Comparison of ENCODE assay signal across 7 cellular contexts in genomic region chr22:23341942-23342695, GRCh38.
DNase-seq lines count a peak whose midpoint lies in the region; ATAC-seq, FAIRE-seq and TF ChIP-seq lines count a peak whose summit lies in the region.
"Not testable (repeated sequence)": the region's sequence is repeated elsewhere in the genome, so short reads cannot be mapped to it uniquely, and the experiment has no call there.

No MANE protein-coding gene starts in this region.

- H3K27ac ChIP-seq in right cardiac atrium (ENCODE audit: low read length); small intestine (ENCODE audit: low read depth in 1 of 2, low read length in 1 of 2): not testable (repeated sequence)
- H3K27ac ChIP-seq in mucosa of rectum (ENCODE audit: low read depth in 2 of 2, low read length in 2 of 2), result peak overlapping the region; percentile 47 to 48

- peak; percentile 14 for DNase-seq in LNCaP clone FGC (ENCODE audit: low read depth)
- DNase-seq in frontal cortex (ENCODE audit: low spot score in 2 of 2); right cardiac atrium; left lobe of liver (ENCODE audit: low spot score): not testable (repeated sequence)
- DNase-seq in small intestine, result peak; percentile 10

- not testable (repeated sequence) for TF ChIP-seq CTCF in LNCaP clone FGC (IDR thresholded peaks at IDR 0.05; ENCODE audit: control insufficient read depth, extremely low read depth, insufficient read depth)

- not testable (repeated sequence) for H3K36me3 ChIP-seq in mucosa of rectum (ENCODE audit: control insufficient read depth in 2 of 2, insufficient read depth in 2 of 2, low read length in 2 of 2); small intestine (ENCODE audit: control insufficient read depth in 2 of 2, insufficient read depth in 2 of 2, low read length in 2 of 2)

- H3K9ac ChIP-seq in mucosa of rectum (ENCODE audit: low read depth in 1 of 2, low read length in 2 of 2), result not testable (repeated sequence)

- WGBS in right cardiac atrium, result 74% methylated on average over 9 of the region's 10 CpGs
- WGBS in small intestine, 3 donors, result 43 to 65% (median 60%) methylated on average over 9 of the region's 10 CpGs

- H3K9me3 ChIP-seq in right cardiac atrium (ENCODE audit: control insufficient read depth, low read length); mucosa of rectum (ENCODE audit: control insufficient read depth in 2 of 2, low read length in 2 of 2); small intestine (ENCODE audit: control insufficient read depth, low read depth): not testable (repeated sequence)

- FAIRE-seq in colon (lab: Jason Lieb, UNC) (peak; percentile 81), frontal cortex (lab: Jason Lieb, UNC) (peak; percentile 26), small intestine (lab: Jason Lieb, UNC) (peak; percentile 86)

- intact Hi-C loops in right cardiac atrium (cut with DNase I), result not testable (repeated sequence)

- H3K4me1 ChIP-seq in right cardiac atrium (ENCODE audit: control insufficient read depth, insufficient read depth, low read length); mucosa of rectum (ENCODE audit: control insufficient read depth in 2 of 2, insufficient read depth in 2 of 2, low read length in 2 of 2); small intestine (ENCODE audit: control insufficient read depth in 2 of 2, insufficient read depth in 1 of 2, low read depth in 1 of 2, low read length in 1 of 2): not testable (repeated sequence)

- H3K27me3 ChIP-seq in right cardiac atrium (ENCODE audit: control insufficient read depth, insufficient read depth); mucosa of rectum (ENCODE audit: control insufficient read depth in 2 of 2, insufficient read depth in 2 of 2, low read length in 2 of 2); small intestine (ENCODE audit: control insufficient read depth in 2 of 2, insufficient read depth in 2 of 2, low read length in 2 of 2): not testable (repeated sequence)

- H3K4me3 ChIP-seq in LNCaP clone FGC (ENCODE audit: low read depth, low read length); right cardiac atrium (ENCODE audit: low read length); mucosa of rectum (ENCODE audit: low read length in 2 of 2); small intestine (ENCODE audit: low read depth in 1 of 2, low read length in 2 of 2): not testable (repeated sequence)

- ATAC-seq in right cardiac atrium (peak; percentile 56 to 60), left lobe of liver (peak; percentile 96)
